Comparison of ENCODE assay signal across 8 cellular contexts in the genomic region with DNA sequence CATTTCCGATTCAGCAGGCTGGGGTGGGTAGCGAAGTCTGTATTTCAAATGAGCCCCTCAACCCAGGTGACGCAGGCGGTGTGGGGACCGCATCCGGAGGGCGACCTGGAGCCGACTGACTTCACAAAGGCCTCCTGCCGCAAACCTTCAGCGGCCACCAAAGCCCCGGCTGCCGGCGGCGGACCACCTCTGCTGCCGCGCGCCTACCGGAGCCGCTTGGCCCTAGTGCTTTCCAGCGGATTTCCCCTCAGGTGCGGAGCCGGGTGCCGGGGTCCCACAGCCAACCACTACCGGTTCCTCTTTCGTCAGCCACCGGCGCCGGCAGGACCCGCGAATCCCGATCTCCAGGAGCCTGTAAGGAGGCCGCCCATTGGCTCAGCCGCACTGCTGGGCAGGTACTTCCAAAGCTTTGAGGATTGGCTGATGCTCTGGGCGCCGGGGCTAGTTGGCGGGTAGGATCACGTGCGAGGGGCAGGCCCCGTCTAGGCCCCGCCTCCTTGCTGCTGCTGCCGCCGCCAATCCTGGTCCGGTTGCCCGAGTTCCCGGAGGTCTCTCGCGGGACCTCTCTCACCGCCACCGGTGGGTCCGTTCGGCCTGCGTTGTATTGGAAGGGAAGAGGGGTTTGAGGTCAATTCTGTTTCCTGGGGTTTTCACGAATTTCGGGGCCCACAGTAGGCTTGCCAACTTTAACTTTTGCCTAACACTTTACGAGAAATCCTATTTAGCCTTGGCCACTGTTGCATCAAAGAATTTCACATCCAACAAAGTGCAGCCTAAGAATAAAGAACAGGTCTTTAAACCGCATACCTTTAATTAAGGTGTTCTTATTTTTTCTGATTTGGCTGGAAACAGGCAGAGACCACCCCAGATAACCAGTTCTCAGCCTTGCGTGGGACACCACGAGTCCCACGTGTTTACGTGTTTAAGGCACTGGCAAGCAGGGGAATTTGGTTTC. TPM values are rescaled to one million over a fixed set of nuclear protein-coding genes. Genes with fewer than 3 reads are reported as not detected.
A peak's percentile ranks its signal among the peaks of the same experiment; 100 is the strongest.
DNase-seq lines count a peak whose midpoint lies in the region; ATAC-seq and FAIRE-seq lines count a peak whose summit lies in the region.

A gene (plus strand): TSS at position 494 of the 955 bp plus-strand sequence. CDS start 5,732 bp downstream, outside the sequence.

- FAIRE-seq in HTR-8/SVneo (lab: Jason Lieb, UNC): peak; percentile 92

- H3K9ac ChIP-seq in NT2/D1 (ENCODE audit: insufficient read length, low read depth): peak within 1 kb of the TSS; percentile 87

- no peaks in the 10 kb centered on the region for H3K9me3 Mint-ChIP-seq in CD8-positive, alpha-beta memory T cell

- no peaks in the 10 kb centered on the region for H3K27me3 ChIP-seq in CD8-positive, alpha-beta memory T cell (ENCODE audit: insufficient read depth, low read length, poor library complexity, severe bottlenecking)
- H3K27me3 ChIP-seq in NT2/D1 (ENCODE audit: insufficient read depth, insufficient read length): no peaks in the 10 kb centered on the region

- CTCF ChIA-PET in CD8-positive, alpha-beta memory T cell (lab: Charles Lee): interaction anchor here (1.0 to 3.1 kb wide), 4 partner anchors 23 to 148 kb away, joined by 5 to 14 read pairs (median 7); a partner anchor contains a TSS

- peak within 1 kb of the TSS; percentile 84 to 100 (median 98) for H3K27ac Mint-ChIP-seq in CD8-positive, alpha-beta memory T cell

- H3K27ac ChIP-seq in CD8-positive, alpha-beta memory T cell (ENCODE audit: low read depth, low read length): peak within 1 kb of the TSS; percentile 82

- peak; percentile 98 for ATAC-seq in GM21367 (IDR thresholded peaks at IDR 0.05; ENCODE audit: unreplicated experiment)

- H3K27me3 Mint-ChIP-seq in CD8-positive, alpha-beta memory T cell: peaks cover 1% of the 10 kb centered on the region in 2 donors

- no peaks in the 10 kb centered on the region for H3K9me3 ChIP-seq in CD8-positive, alpha-beta memory T cell (ENCODE audit: low read length)
- no peaks in the 10 kb centered on the region for H3K9me3 ChIP-seq in NT2/D1 (ENCODE audit: insufficient read depth, low read length)

- H3K36me3 Mint-ChIP-seq in CD8-positive, alpha-beta memory T cell: peaks cover 4 to 48% (median 10%) of the 10 kb centered on the region in 3 donors

- peak within 1 kb of the TSS; percentile 89 to 98 (median 96) for H3K4me3 Mint-ChIP-seq in CD8-positive, alpha-beta memory T cell

- H3K4me1 Mint-ChIP-seq in CD8-positive, alpha-beta memory T cell: peaks cover 44 to 58% (median 54%) of the 10 kb centered on the region in 3 donors

- H3K4me1 ChIP-seq in CD8-positive, alpha-beta memory T cell (ENCODE audit: insufficient read depth, low read length): peaks cover 50% of the 10 kb centered on the region
- H3K4me1 ChIP-seq in NT2/D1 (ENCODE audit: insufficient read depth, insufficient read length): no peaks in the 10 kb centered on the region

- H3K36me3 ChIP-seq in CD8-positive, alpha-beta memory T cell (ENCODE audit: insufficient read depth, low read length): peaks cover 18% of the 10 kb centered on the region
- H3K36me3 ChIP-seq in NT2/D1 (ENCODE audit: insufficient read depth, insufficient read length, low read length): peaks cover 41% of the 10 kb centered on the region

- POLR2A ChIA-PET in CD8-positive, alpha-beta memory T cell (lab: Charles Lee): interaction anchor here (0.7 to 3.2 kb wide), 5 partner anchors 10 to 148 kb away, joined by 3 to 13 read pairs (median 4); a partner anchor contains a TSS

- peak within 1 kb of the TSS; percentile 85 for H3K4me3 ChIP-seq in CD8-positive, alpha-beta memory T cell (ENCODE audit: low read length)
- peak within 1 kb of the TSS; percentile 75 for H3K4me3 ChIP-seq in NT2/D1 (ENCODE audit: insufficient read length, low read depth)

- peak; percentile 97 to 99 (median 99) for DNase-seq in CD8-positive, alpha-beta memory T cell
- DNase-seq in HTR-8/SVneo (ENCODE audit: insufficient read length, low spot score): peak; percentile 99
- peak; percentile 94 for DNase-seq in NT2/D1 (ENCODE audit: low read depth, low spot score)
- peak; percentile 97 for DNase-seq in activated T-cell treated with anti-CD3 and anti-CD28 coated beads for 24 hours (ENCODE audit: low read depth)
- DNase-seq in epidermal melanocyte (ENCODE audit: insufficient read length, low spot score): peak; percentile 93
- DNase-seq in middle frontal gyrus (ENCODE audit: extremely low spot score, low spot score): peak; percentile 95
- peak; percentile 91 to 96 for DNase-seq in stimulated activated CD8-positive, alpha-beta memory T cell treated with anti-CD3 and anti-CD28 coated beads, Interleukin-2, amount 100 ng/mL, for 1 hour (ENCODE audit: low read depth in 2 of 2)

RNA-seq across cellular contexts. Expression of the gene that starts here (rescaled TPM):
- total RNA-seq in CD8-positive, alpha-beta memory T cell: 1 to 10 TPM in 1 of 2 experiments, under 1 TPM in 1; 0.93 to 1.1 TPM
- 0.60 TPM for polyA plus RNA-seq in CD8-positive, alpha-beta memory T cell

Comparison
In these comparisons a context has a peak if more than half of its experiments do, and no peak if none do; other contexts are left out.
1. Peak in every context shown above with its lines: DNase-seq, ATAC-seq, H3K4me3 ChIP-seq and H3K27ac ChIP-seq.